19 cellular contexts compared by ENCODE assay signal in the genomic region with DNA sequence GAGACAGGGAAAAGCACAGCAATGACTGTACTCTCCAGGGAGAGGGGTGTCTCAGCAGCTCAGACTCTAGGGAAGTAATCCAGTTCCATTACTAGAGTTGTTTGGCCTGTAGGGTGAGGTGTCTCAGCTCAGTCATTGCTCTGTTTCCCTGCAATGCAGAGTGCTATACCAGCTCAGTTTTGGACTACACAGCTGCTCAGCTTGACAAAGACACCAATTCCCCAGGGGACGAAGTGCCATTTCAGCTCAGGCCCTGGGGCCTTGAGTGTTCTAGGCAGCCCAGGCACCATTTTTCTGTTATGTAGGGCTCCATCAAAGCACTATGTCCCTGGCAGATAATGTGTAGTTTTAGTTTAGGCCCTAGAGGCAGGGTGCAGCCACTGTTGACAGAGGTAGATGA. TPM values are rescaled to one million over a fixed set of nuclear protein-coding genes. Genes with fewer than 3 reads are reported as not detected.
DNase-seq lines count a peak whose midpoint lies in the region; ATAC-seq lines count a peak whose summit lies in the region.
"Had no signal": no experiment of that assay in that cellular context is flagged by ENCODE, and none has a peak within 500 bp of the region (broad histone marks: within the 10 kb centered on the region; RNA-seq: fewer than 3 reads in every experiment).

No MANE protein-coding gene starts in this region.

- no peaks in the 10 kb centered on the region for H3K4me1 ChIP-seq in neuronal stem cell (ENCODE audit: control insufficient read depth in 2 of 2, insufficient read depth in 1 of 2, low read depth in 1 of 2, low read length in 2 of 2)

- no peak overlapping the region for H2BK12ac ChIP-seq in neuronal stem cell (ENCODE audit: low read length)

- no peak overlapping the region for H3K4ac ChIP-seq in neuronal stem cell (ENCODE audit: low read length)

- H3K36me3 ChIP-seq in neuronal stem cell (replicated peaks in 1 of 2; ENCODE audit: control insufficient read depth in 2 of 2, insufficient read depth in 2 of 2, low read length in 2 of 2) = no peaks in the 10 kb centered on the region

- H3K27me3 ChIP-seq in neuronal stem cell (ENCODE audit: control insufficient read depth in 3 of 3, insufficient read depth in 3 of 3, low read depth in 1 of 3, low read length in 3 of 3) = no peaks in the 10 kb centered on the region

- H3K79me1 ChIP-seq in neuronal stem cell (ENCODE audit: low read depth, low read length) = no peaks in the 10 kb centered on the region

- H3K23ac ChIP-seq in neuronal stem cell (ENCODE audit: low read depth, low read length, poor library complexity) = no peak overlapping the region

- WGBS in neuronal stem cell (ENCODE audit: extremely low coverage in 2 of 2, insufficient read length in 2 of 2, insufficient replicate concordance in 1 of 2), 2 donors = no CpG with 5 or more reads among the region's 1 CpG

- no peak overlapping the region for H3K9ac ChIP-seq in neuronal stem cell (ENCODE audit: low read depth, low read length, poor library complexity)

- H4K91ac ChIP-seq in neuronal stem cell (ENCODE audit: low read depth, low read length, poor library complexity) = no peak overlapping the region

- no peak overlapping the region for H3K18ac ChIP-seq in neuronal stem cell (ENCODE audit: low read length)

- H3K9me3 ChIP-seq in neuronal stem cell (replicated peaks in 1 of 2; ENCODE audit: control insufficient read depth in 2 of 2, insufficient read depth in 1 of 2, low read depth in 1 of 2, low read length in 2 of 2) = no peaks in the 10 kb centered on the region

- H2BK120ac ChIP-seq in neuronal stem cell (ENCODE audit: low read depth, low read length) = no peak overlapping the region

- no peak overlapping the region for H3K27ac ChIP-seq in neuronal stem cell (replicated peaks; ENCODE audit: low read length)
- H3K27ac ChIP-seq: 22Rv1 had no signal

- ATAC-seq in GM18520 (IDR thresholded peaks at IDR 0.05; ENCODE audit: unreplicated experiment) = peak; percentile 34
- ATAC-seq: HepG2, Right ventricle myocardium inferior had no signal

- H2BK15ac ChIP-seq in neuronal stem cell (ENCODE audit: low read length) = no peak overlapping the region

- no peak overlapping the region for H3K4me3 ChIP-seq in neuronal stem cell (ENCODE audit: low read length in 2 of 2)

- H3K4me2 ChIP-seq in neuronal stem cell (ENCODE audit: insufficient read depth, low read length, poor library complexity, severe bottlenecking) = no peak overlapping the region

- H4K8ac ChIP-seq in neuronal stem cell (ENCODE audit: low read depth, low read length) = no peak overlapping the region

- no peak overlapping the region for H2BK5ac ChIP-seq in neuronal stem cell (ENCODE audit: low read length)

- H2AK5ac ChIP-seq in neuronal stem cell (ENCODE audit: low read depth, low read length) = no peak overlapping the region

- peak overlapping the region; percentile 9 for H3K14ac ChIP-seq in neuronal stem cell (ENCODE audit: low read length)

- DNase-seq in NCI-H1417 (lab: John Stamatoyannopoulos, UW) (peak in 2 of 3 experiments; percentile 23 to 78), NCI-H1417 treated with DMSO at 0.1 percent for 48 hours (lab: John Stamatoyannopoulos, UW) (no peak), NCI-H2107 treated with DMSO at 0.1 percent for 48 hours (lab: John Stamatoyannopoulos, UW; ENCODE audit: unreplicated experiment) (peak; percentile 71), neuronal stem cell (ENCODE audit: low spot score) (no peak), NOMO-1 treated with dmso at 0.1 percent for 144 hours (lab: John Stamatoyannopoulos, UW; ENCODE audit: unreplicated experiment) (no peak), hepatic stellate cell (ENCODE audit: low spot score) (no peak)
- no peak for DNase-seq in stimulated activated CD4-positive, alpha-beta T cell treated with anti-CD3 and anti-CD28 coated beads, Interleukin-1b, Interleukin-23, amount 100 ng/mL, for 48 hours
- DNase-seq: AML-193; CD4-positive, CD25-positive, alpha-beta regulatory T cell; COR-L47; GF-D8; KBM-7; NCI-H2081; NCI-H446; NCI-H526 treated with DMSO at 0.1 percent for 48 hours had no signal

- no peak overlapping the region for H2AFZ ChIP-seq in neuronal stem cell (ENCODE audit: low read length)

RNA-seq across cellular contexts. Expression of a gene that starts 18.2 kb away (rescaled TPM):
- 1.4 TPM for polyA plus RNA-seq in neuronal stem cell (2013, experiment 1 of 2)
- 1.3 TPM for polyA plus RNA-seq in neuronal stem cell (2013, experiment 2 of 2)
- polyA plus RNA-seq: HepG2 had no signal

RNA-seq across cellular contexts. Expression of a gene that starts 23.1 kb away (rescaled TPM):
- 0.10 TPM for polyA plus RNA-seq in neuronal stem cell (2013, experiment 1 of 2)
- 0.19 TPM for polyA plus RNA-seq in neuronal stem cell (2013, experiment 2 of 2)

Comparison
In these comparisons a context has a peak if more than half of its experiments do, and no peak if none do; other contexts are left out.
1. DNase-seq: peak in NCI-H1417 (2 of 3) and NCI-H2107 treated with DMSO at 0.1 percent for 48 hours (single experiment); none in NCI-H1417 treated with DMSO at 0.1 percent for 48 hours (single experiment), neuronal stem cell (single experiment), NOMO-1 treated with dmso at 0.1 percent for 144 hours (single experiment), hepatic stellate cell (single experiment) and stimulated activated CD4-positive, alpha-beta T cell treated with anti-CD3 and anti-CD28 coated beads, Interleukin-1b, Interleukin-23, amount 100 ng/mL, for 48 hours (single experiment).